ENCODE assay signal across 1 cellular context in genomic region chr15:35557544-35557943, GRCh38.
TF ChIP-seq lines count a peak whose summit lies in the region.

No MANE protein-coding gene starts in this region.

TF ChIP-seq in SK-N-SH, 30 proteins besides CTCF, POLR2A, EP300 and RAD21 (continued from another document):
- 0 out of 2 replicates have a peak, but pooled peaks have one; percentile 21 for TF ChIP-seq NFIC (IDR thresholded peaks at IDR 0.05; ENCODE audit: borderline replicate concordance)
- no peak for TF ChIP-seq MXI1 (IDR thresholded peaks at IDR 0.05; ENCODE audit: low read depth, low read length)
- no peak for TF ChIP-seq GABPA (IDR thresholded peaks at IDR 0.05; ENCODE audit: low read depth)
- TF ChIP-seq SMC3 (IDR thresholded peaks at IDR 0.05; ENCODE audit: low read depth, low read length): no peak
- TF ChIP-seq TAF1 (IDR thresholded peaks at IDR 0.05; ENCODE audit: borderline replicate concordance, low read depth, low read length): no peak
- no peak for TF ChIP-seq POLR2AphosphoS5 (IDR thresholded peaks at IDR 0.05; ENCODE audit: low read depth, low read length)
- no peak for TF ChIP-seq ELF1 (IDR thresholded peaks at IDR 0.05)
- TF ChIP-seq EZH2phosphoT487 (IDR thresholded peaks at IDR 0.05; ENCODE audit: borderline replicate concordance, low read depth): no peak
- TF ChIP-seq MAX (IDR thresholded peaks at IDR 0.05; ENCODE audit: low read depth): no peak
- no peak for TF ChIP-seq SIN3A (IDR thresholded peaks at IDR 0.05; ENCODE audit: borderline replicate concordance, low read depth, low read length)
- no peak for TF ChIP-seq RXRA (IDR thresholded peaks at IDR 0.05; ENCODE audit: borderline replicate concordance, low read depth)
- TF ChIP-seq MEF2A (IDR thresholded peaks at IDR 0.05; ENCODE audit: borderline replicate concordance, low read depth): no peak
- peak; percentile 54; the same call in 1 of the 2 replicates for TF ChIP-seq PBX3 (IDR thresholded peaks at IDR 0.05)
- no peak for TF ChIP-seq NRF1 (IDR thresholded peaks at IDR 0.05; ENCODE audit: low read depth, low read length)
- TF ChIP-seq YY1 (IDR thresholded peaks at IDR 0.05; ENCODE audit: low read depth): no peak
- TF ChIP-seq TEAD4 (IDR thresholded peaks at IDR 0.05; ENCODE audit: borderline replicate concordance, insufficient read depth): no peak
- no peak for TF ChIP-seq USF2 (IDR thresholded peaks at IDR 0.05; ENCODE audit: borderline replicate concordance, low read depth, low read length)
- TF ChIP-seq FOXJ3 (CRISPR knock-in tag; IDR thresholded peaks at IDR 0.05): no peak
- no peak for TF ChIP-seq REST (IDR thresholded peaks at IDR 0.05; ENCODE audit: low read depth, low read length)
- no peak for TF ChIP-seq RFX5 (IDR thresholded peaks at IDR 0.05; ENCODE audit: low read length)
- TF ChIP-seq JUND (IDR thresholded peaks at IDR 0.05): peak; percentile 82
